Comparison of ENCODE assay signal across 8 cellular contexts in genomic region chr6:31366693-31367470, GRCh38. TPM values are rescaled to one million over a fixed set of nuclear protein-coding genes. Genes with fewer than 3 reads are reported as not detected.
A peak's percentile ranks its signal among the peaks of the same experiment; 100 is the strongest.
DNase-seq lines count a peak whose midpoint lies in the region; ATAC-seq and TF ChIP-seq lines count a peak whose summit lies in the region.

No MANE protein-coding gene starts in this region.

- POLR2A ChIA-PET in CD8-positive, alpha-beta memory T cell (lab: Charles Lee): interaction anchor here (0.7 to 2.3 kb wide), 10 partner anchors 9 to 230 kb away, joined by 3 to 24 read pairs (median 6); partner anchors contain the start of gene HLA-B

- H3K27me3 ChIP-seq in CD8-positive, alpha-beta memory T cell (ENCODE audit: insufficient read depth, low read length, poor library complexity, severe bottlenecking): peaks cover 10% of the 10 kb centered on the region
- H3K27me3 ChIP-seq in SJSA1 (replicated peaks) (peaks cover 48% of the 10 kb centered on the region), osteoblast (ENCODE audit: insufficient read depth, low read length) (peaks cover 66% of the 10 kb centered on the region), testis (no peaks in the 10 kb centered on the region)

- peak overlapping the region in 7 of 8 donors; percentile 21 to 93 (median 78) for H3K27ac Mint-ChIP-seq in CD8-positive, alpha-beta memory T cell

- H2AFZ ChIP-seq in osteoblast (ENCODE audit: low read length): peak overlapping the region; percentile 84

- peak overlapping the region; percentile 66 to 88 (median 83) for H3K4me3 Mint-ChIP-seq in CD8-positive, alpha-beta memory T cell

- H4K20me1 ChIP-seq in osteoblast (ENCODE audit: insufficient read depth, low read length): no peaks in the 10 kb centered on the region

- CTCF ChIA-PET in CD8-positive, alpha-beta memory T cell (lab: Charles Lee): interaction anchor here (0.6 to 7.7 kb wide), 44 partner anchors 8 to 453 kb away, joined by 3 to 80 read pairs (median 5); partner anchors contain the start of genes HLA-B, PSORS1C2, TCF19 and VARS2

- TF ChIP-seq CTCF in LNCaP clone FGC (IDR thresholded peaks at IDR 0.05; ENCODE audit: control insufficient read depth, extremely low read depth, insufficient read depth) (peak; percentile 97), osteoblast (IDR thresholded peaks at IDR 0.05; ENCODE audit: extremely low read depth, low read depth, low read length) (peak; percentile 95), testis (IDR thresholded peaks at IDR 0.05) (peak; percentile 94 to 97 (median 97))

- H3K79me2 ChIP-seq in osteoblast (ENCODE audit: insufficient read depth, low read length): no peaks in the 10 kb centered on the region

- peak overlapping the region; percentile 64 for H3K4me2 ChIP-seq in osteoblast (ENCODE audit: insufficient read depth, low read length)

- no peaks in the 10 kb centered on the region for H3K36me3 ChIP-seq in CD8-positive, alpha-beta memory T cell (ENCODE audit: insufficient read depth, low read length)
- H3K36me3 ChIP-seq in SJSA1 (no peaks in the 10 kb centered on the region), osteoblast (ENCODE audit: insufficient read depth, low read length) (no peaks in the 10 kb centered on the region), testis (ENCODE audit: low read depth, missing control alignments) (no peaks in the 10 kb centered on the region)

- ATAC-seq in GM21515 (IDR thresholded peaks at IDR 0.05; ENCODE audit: unreplicated experiment): peak; percentile 66

- TF ChIP-seq POLR2A in testis (IDR thresholded peaks at IDR 0.05): no peak

- peaks cover 0 to 4% (median 0%) of the 10 kb centered on the region in 3 donors for H3K36me3 Mint-ChIP-seq in CD8-positive, alpha-beta memory T cell

- no peaks in the 10 kb centered on the region for H3K4me1 ChIP-seq in CD8-positive, alpha-beta memory T cell (ENCODE audit: insufficient read depth, low read length)
- H3K4me1 ChIP-seq in SJSA1 (replicated peaks): peaks cover 6% of the 10 kb centered on the region
- peaks cover 6% of the 10 kb centered on the region for H3K4me1 ChIP-seq in osteoblast (ENCODE audit: insufficient read depth, low read length)
- H3K4me1 ChIP-seq in testis: no peaks in the 10 kb centered on the region

- peaks cover 0 to 1% (median 0%) of the 10 kb centered on the region in 5 donors for H3K9me3 Mint-ChIP-seq in CD8-positive, alpha-beta memory T cell

- intact Hi-C loops in testis (cut with DNase I; ENCODE audit: low total_unique reads): loop anchor here (5.0 to 10.0 kb wide), 2 partner anchors 170 to 222 kb away; no protein-coding TSS in a partner anchor

- H3K27ac ChIP-seq in CD8-positive, alpha-beta memory T cell (ENCODE audit: low read depth, low read length): no peak overlapping the region
- no peak overlapping the region for H3K27ac ChIP-seq in SJSA1
- H3K27ac ChIP-seq in osteoblast (ENCODE audit: low read depth, low read length): no peak overlapping the region
- H3K27ac ChIP-seq in testis: no peak overlapping the region

- peaks cover 17 to 35% of the 10 kb centered on the region in 2 donors for H3K27me3 Mint-ChIP-seq in CD8-positive, alpha-beta memory T cell

- WGBS in testis, 2 donors: 3 to 4% methylated on average over 25 to 30 of the region's 30 CpGs

- no peaks in the 10 kb centered on the region for H3K9me3 ChIP-seq in CD8-positive, alpha-beta memory T cell (ENCODE audit: low read length)
- H3K9me3 ChIP-seq in SJSA1 (replicated peaks) (0 out of 2 replicates have a peak, but pooled peaks cover 3% of the 10 kb centered on the region), osteoblast (ENCODE audit: low read depth, low read length) (peaks cover under 1% of the 10 kb centered on the region), testis (no peaks in the 10 kb centered on the region)

- peak overlapping the region; percentile 63 for H3K4me3 ChIP-seq in CD8-positive, alpha-beta memory T cell (ENCODE audit: low read length)
- peak overlapping the region; percentile 10; the same call in 1 of the 2 replicates for H3K4me3 ChIP-seq in LNCaP clone FGC (ENCODE audit: low read depth, low read length)
- H3K4me3 ChIP-seq in SJSA1: no peak overlapping the region
- H3K4me3 ChIP-seq in osteoblast (ENCODE audit: insufficient read depth, low read length): peak overlapping the region; percentile 51
- H3K4me3 ChIP-seq in testis: peak overlapping the region; percentile 7 to 46

- DNase-seq in CD8-positive, alpha-beta memory T cell: peak; percentile 83 to 92 (median 85)
- peak; percentile 79 for DNase-seq in LNCaP clone FGC (ENCODE audit: low read depth)
- peak; percentile 82 to 88 for DNase-seq in SJSA1 (ENCODE audit: low read depth in 1 of 2, low spot score in 2 of 2)
- DNase-seq in activated naive CD4-positive, alpha-beta T cell treated with Interleukin-2 at 50 U/mL for 16 hours: peak; percentile 89
- DNase-seq in glomerular endothelial cell (ENCODE audit: extremely low read depth, low read depth, low spot score): peak; percentile 44
- DNase-seq in osteoblast (ENCODE audit: insufficient read length, low spot score, missing footprints): peak; percentile 89
- peak; percentile 93 for DNase-seq in testis

- peaks cover 12 to 22% (median 15%) of the 10 kb centered on the region in 3 donors for H3K4me1 Mint-ChIP-seq in CD8-positive, alpha-beta memory T cell

RNA-seq across cellular contexts. Expression of gene HLA-B, which starts 9.9 kb away (rescaled TPM):
- 1,000 to 10,000 TPM; 3,705 to 3,812 TPM for total RNA-seq in CD8-positive, alpha-beta memory T cell
- 8,337 TPM for polyA plus RNA-seq in CD8-positive, alpha-beta memory T cell
- 3,537 and 4,578 TPM in 2 replicates for total RNA-seq in SJSA1 (2014; rRNA removed; shearing (Covaris generic))
- total RNA-seq in glomerular endothelial cell: 1,037 and 2,213 TPM in 2 replicates
- total RNA-seq in osteoblast: 455 and 510 TPM in 2 replicates
- 100 to 1,000 TPM; 425 to 439 TPM for total RNA-seq in testis
- polyA plus RNA-seq in testis (ENCODE audit: insufficient read depth, low read depth, low replicate concordance): 943 TPM

RNA-seq across cellular contexts. Expression of gene MICA, which starts 36.5 kb away (rescaled TPM):
- 10 to 100 TPM; 12.4 to 12.8 TPM for total RNA-seq in CD8-positive, alpha-beta memory T cell
- polyA plus RNA-seq in CD8-positive, alpha-beta memory T cell: 8.2 TPM
- 36.1 and 41.7 TPM in 2 replicates for total RNA-seq in SJSA1 (2014; rRNA removed; shearing (Covaris generic))
- total RNA-seq in glomerular endothelial cell (55.0 and 63.6 TPM in 2 replicates), osteoblast (31.1 and 40.1 TPM in 2 replicates), testis (10 to 100 TPM; 24.7 to 28.2 TPM)
- polyA plus RNA-seq in testis (ENCODE audit: insufficient read depth, low read depth, low replicate concordance): 18.2 TPM
